In genomic region chr7:72924748-72925545, GRCh38 we compare ENCODE assay signal across 1 cellular context.
TF ChIP-seq lines count a peak whose summit lies in the region.

Gene POM121, plus strand, starts transcription at chr7:72925095. Its CDS starts 27 bp downstream, at chr7:72925122.

TF ChIP-seq in GM23338, 12 proteins besides CTCF, POLR2A, EP300 and RAD21 (continued from another document):
- TF ChIP-seq REST (IDR thresholded peaks at IDR 0.05; ENCODE audit: unreplicated experiment) (no peak), CREB1 (CRISPR knock-in tag; IDR thresholded peaks at IDR 0.05; ENCODE audit: low read depth) (peak; percentile 99), EZH2 (IDR thresholded peaks at IDR 0.05; ENCODE audit: low read depth, unreplicated experiment) (no peak)
